8 cellular contexts compared by ENCODE assay signal in the genomic region with DNA sequence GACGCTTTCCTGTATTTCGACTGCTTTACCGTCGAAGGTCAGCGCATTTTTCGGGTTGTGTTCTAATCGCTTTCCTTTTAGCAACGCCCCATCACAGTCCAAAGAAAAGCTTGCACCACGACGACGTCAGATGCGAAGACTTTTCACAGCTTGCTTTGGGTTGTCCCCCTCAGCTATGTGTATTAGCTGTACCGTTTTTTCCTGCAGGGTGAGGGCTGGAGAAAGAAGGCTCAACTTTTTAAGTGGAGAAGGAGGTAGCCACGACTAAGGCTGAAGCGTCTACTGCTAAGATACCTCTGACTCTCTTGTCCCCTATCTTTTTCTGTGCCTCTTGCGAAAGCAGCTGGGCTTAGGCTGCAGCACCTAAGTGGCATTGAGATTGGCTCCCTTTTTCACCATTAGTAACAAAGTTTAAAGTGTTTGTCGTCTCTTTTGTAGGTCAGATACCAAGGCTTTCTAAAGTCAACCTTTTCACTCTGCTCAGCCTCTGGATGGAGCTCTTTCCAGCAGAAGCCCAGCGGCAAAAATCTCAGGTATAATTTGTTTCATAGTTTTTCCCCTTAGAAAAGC. TPM values are rescaled to one million over a fixed set of nuclear protein-coding genes. Genes with fewer than 3 reads are reported as not detected.
DNase-seq lines count a peak whose midpoint lies in the region; ATAC-seq lines count a peak whose summit lies in the region.

No MANE protein-coding gene starts in this region.

- ATAC-seq in GM21515 (IDR thresholded peaks at IDR 0.05; ENCODE audit: unreplicated experiment) (peak; percentile 9), left lobe of liver (peak; percentile 51)

- DNase-seq in DMS114 treated with DMSO at 0.1 percent for 48 hours (lab: John Stamatoyannopoulos, UW; ENCODE audit: unreplicated experiment) (peak; percentile 20), NCI-H69 (lab: John Stamatoyannopoulos, UW) (peak; percentile 42), caudate nucleus (lab: John Stamatoyannopoulos, UW) (peak in 6 of 61 donors; percentile 12 to 29 (median 18)), left lobe of liver (ENCODE audit: low spot score) (peak; percentile 51), substantia nigra (lab: John Stamatoyannopoulos, UW) (peak in 10 of 49 donors; percentile 1 to 49 (median 29)), NCI-H2081 treated with DMSO at 0.1 percent for 48 hours (lab: John Stamatoyannopoulos, UW) (no peak)
- DNase-seq in stimulated activated CD4-positive, alpha-beta T cell treated with anti-CD3 and anti-CD28 coated beads, Interleukin-4, amount 100 ng/mL, for 24 hours, result no peak

- H3K27ac ChIP-seq in caudate nucleus (ENCODE audit: low read depth, low read length), result peak overlapping the region; percentile 77
- H3K27ac ChIP-seq in substantia nigra (ENCODE audit: low read depth, low read length, poor library complexity, severe bottlenecking), result peak overlapping the region; percentile 78

RNA-seq across cellular contexts. Expression of a gene that starts 0.8 kb away (rescaled TPM):
- total RNA-seq in left lobe of liver, result 8.3 TPM

RNA-seq across cellular contexts. Expression of a gene that starts 28.4 kb away (rescaled TPM):
- total RNA-seq in left lobe of liver, result not detected

Comparison
In these comparisons a context has a peak if more than half of its experiments do, and no peak if none do; other contexts are left out.
1. DNase-seq: peak in DMS114 treated with DMSO at 0.1 percent for 48 hours (single experiment), NCI-H69 (single experiment) and left lobe of liver (single experiment); none in NCI-H2081 treated with DMSO at 0.1 percent for 48 hours (single experiment) and stimulated activated CD4-positive, alpha-beta T cell treated with anti-CD3 and anti-CD28 coated beads, Interleukin-4, amount 100 ng/mL, for 24 hours (single experiment).